ENCODE assay signal across 18 cellular contexts in the genomic region with DNA sequence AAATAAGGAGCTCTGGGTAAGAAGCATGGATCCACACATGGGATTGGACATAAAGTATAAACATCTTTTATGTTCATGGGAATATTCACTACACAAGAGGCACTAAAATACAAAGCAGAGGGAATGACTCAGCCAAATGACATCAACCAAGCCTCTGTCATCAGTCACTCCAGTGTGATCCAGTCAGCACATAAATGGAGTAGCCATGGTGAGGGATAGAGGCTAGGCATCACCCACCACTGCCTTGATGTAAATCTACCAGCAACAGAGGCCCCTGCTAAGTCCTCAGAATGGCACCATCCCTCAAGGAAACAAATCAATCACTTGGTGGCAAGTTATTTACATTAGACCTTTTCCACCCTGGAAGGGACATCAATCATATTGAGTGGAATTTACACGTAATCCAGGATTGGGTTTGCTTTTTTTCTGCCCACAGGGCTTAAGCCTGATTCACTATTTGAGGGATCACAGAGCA. TPM values are rescaled to one million over a fixed set of nuclear protein-coding genes. Genes with fewer than 3 reads are reported as not detected.
DNase-seq lines count a peak whose midpoint lies in the region; ATAC-seq and TF ChIP-seq lines count a peak whose summit lies in the region.
"Had no signal": no experiment of that assay in that cellular context is flagged by ENCODE, and none has a peak within 500 bp of the region (broad histone marks: within the 10 kb centered on the region; RNA-seq: fewer than 3 reads in every experiment).

No MANE protein-coding gene starts in this region.

- H3K4me3 ChIP-seq in fibroblast of pulmonary artery (replicated peaks; ENCODE audit: low read depth, low read length): no peak overlapping the region
- no peak overlapping the region for H3K4me3 ChIP-seq in lower lobe of right lung
- H3K4me3 ChIP-seq: colonic mucosa, esophagus muscularis mucosa, spleen had no signal

- DNase-seq in A172 (ENCODE audit: low spot score): peak; percentile 76
- peak; percentile 69 for DNase-seq in H4 (ENCODE audit: low spot score)
- peak; percentile 65 for DNase-seq in fibroblast of pulmonary artery (ENCODE audit: low read depth)
- DNase-seq in DMS 273 (lab: John Stamatoyannopoulos, UW; ENCODE audit: unreplicated experiment): no peak
- DNase-seq in NCI-H1694 (lab: John Stamatoyannopoulos, UW): no peak
- no peak for DNase-seq in lower lobe of right lung
- no peak for DNase-seq in MV-4-11 (lab: John Stamatoyannopoulos, UW)
- DNase-seq: activated CD4-positive, alpha-beta T cell treated with anti-CD3 and anti-CD28 coated beads for 1 hour; activated naive CD8-positive, alpha-beta T cell treated with anti-CD3 and anti-CD28 coated beads, Interleukin-2, amount 10 ng/mL, durations not matched to agents 7 days and 5 days; activated T-cell treated with anti-CD3 and anti-CD28 coated beads for 4 hours; colonic mucosa; DMS79; nucleus accumbens; spleen; substantia nigra; T-cell had no signal

- TF ChIP-seq CTCF in fibroblast of pulmonary artery (IDR thresholded peaks at IDR 0.05; ENCODE audit: low read length, missing control alignments) (no peak), lower lobe of right lung (IDR thresholded peaks at IDR 0.05) (no peak)

- ATAC-seq in SK-N-SH treated with all-trans-retinoic acid at 6 μM for 48 hours (peak; percentile 40; the same call in 1 of the 3 replicates), lower lobe of right lung (no peak)
- ATAC-seq: T-cell had no signal

- intact Hi-C loops in lower lobe of right lung (cut with DNase I): no loop called here

- no peaks in the 10 kb centered on the region for H3K9me3 ChIP-seq in lower lobe of right lung
- H3K9me3 ChIP-seq: colonic mucosa, esophagus muscularis mucosa, spleen had no signal

- no peak overlapping the region for H3K27ac ChIP-seq in lower lobe of right lung
- H3K27ac ChIP-seq: colonic mucosa, esophagus muscularis mucosa, spleen had no signal

- H3K36me3 ChIP-seq in lower lobe of right lung: no peaks in the 10 kb centered on the region
- H3K36me3 ChIP-seq: colonic mucosa, esophagus muscularis mucosa, spleen had no signal

- no peaks in the 10 kb centered on the region for H3K27me3 ChIP-seq in lower lobe of right lung (ENCODE audit: low read depth)
- H3K27me3 ChIP-seq: colonic mucosa, esophagus muscularis mucosa, spleen had no signal

- H3K4me1 ChIP-seq in lower lobe of right lung: no peaks in the 10 kb centered on the region
- H3K4me1 ChIP-seq: colonic mucosa, esophagus muscularis mucosa, spleen had no signal

TF ChIP-seq in SK-N-SH treated with all-trans-retinoic acid at 6 μM for 48 hours, 23 proteins besides CTCF, POLR2A, EP300 and RAD21:
- no peak for TF ChIP-seq TCF4 (CRISPR knock-in tag; IDR thresholded peaks at IDR 0.05; ENCODE audit: borderline replicate concordance)
- TF ChIP-seq ARNTL (CRISPR knock-in tag; IDR thresholded peaks at IDR 0.05; ENCODE audit: borderline replicate concordance, low read depth): no peak
- TF ChIP-seq PPARA (CRISPR knock-in tag; IDR thresholded peaks at IDR 0.05; ENCODE audit: borderline replicate concordance): no peak
- TF ChIP-seq GLIS3 (CRISPR knock-in tag; IDR thresholded peaks at IDR 0.05): no peak
- TF ChIP-seq, protein P1, sequence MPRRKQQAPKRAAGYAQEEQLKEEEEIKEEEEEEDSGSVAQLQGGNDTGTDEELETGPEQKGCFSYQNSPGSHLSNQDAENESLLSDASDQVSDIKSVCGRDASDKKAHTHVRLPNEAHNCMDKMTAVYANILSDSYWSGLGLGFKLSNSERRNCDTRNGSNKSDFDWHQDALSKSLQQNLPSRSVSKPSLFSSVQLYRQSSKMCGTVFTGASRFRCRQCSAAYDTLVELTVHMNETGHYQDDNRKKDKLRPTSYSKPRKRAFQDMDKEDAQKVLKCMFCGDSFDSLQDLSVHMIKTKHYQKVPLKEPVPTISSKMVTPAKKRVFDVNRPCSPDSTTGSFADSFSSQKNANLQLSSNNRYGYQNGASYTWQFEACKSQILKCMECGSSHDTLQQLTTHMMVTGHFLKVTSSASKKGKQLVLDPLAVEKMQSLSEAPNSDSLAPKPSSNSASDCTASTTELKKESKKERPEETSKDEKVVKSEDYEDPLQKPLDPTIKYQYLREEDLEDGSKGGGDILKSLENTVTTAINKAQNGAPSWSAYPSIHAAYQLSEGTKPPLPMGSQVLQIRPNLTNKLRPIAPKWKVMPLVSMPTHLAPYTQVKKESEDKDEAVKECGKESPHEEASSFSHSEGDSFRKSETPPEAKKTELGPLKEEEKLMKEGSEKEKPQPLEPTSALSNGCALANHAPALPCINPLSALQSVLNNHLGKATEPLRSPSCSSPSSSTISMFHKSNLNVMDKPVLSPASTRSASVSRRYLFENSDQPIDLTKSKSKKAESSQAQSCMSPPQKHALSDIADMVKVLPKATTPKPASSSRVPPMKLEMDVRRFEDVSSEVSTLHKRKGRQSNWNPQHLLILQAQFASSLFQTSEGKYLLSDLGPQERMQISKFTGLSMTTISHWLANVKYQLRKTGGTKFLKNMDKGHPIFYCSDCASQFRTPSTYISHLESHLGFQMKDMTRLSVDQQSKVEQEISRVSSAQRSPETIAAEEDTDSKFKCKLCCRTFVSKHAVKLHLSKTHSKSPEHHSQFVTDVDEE (CRISPR knock-in tag; IDR thresholded peaks at IDR 0.05): no peak
- TF ChIP-seq SNAI2 (CRISPR knock-in tag; IDR thresholded peaks at IDR 0.05): no peak
- TF ChIP-seq ZFP3 (CRISPR knock-in tag; IDR thresholded peaks at IDR 0.05): no peak
- TF ChIP-seq ZNF70 (CRISPR knock-in tag; IDR thresholded peaks at IDR 0.05): no peak

RNA-seq across cellular contexts. Expression of a gene that starts 27.3 kb away (rescaled TPM):
- total RNA-seq in A172 (2014; rRNA removed; shearing (Covaris generic)): 17.1 and 25.0 TPM in 2 replicates
- total RNA-seq in H4 (2014; rRNA removed; shearing (Covaris generic)): 0.75 and 8.9 TPM in 2 replicates
- 116 TPM for total RNA-seq in lower lobe of right lung
- total RNA-seq: activated naive CD8-positive, alpha-beta T cell treated with anti-CD3 and anti-CD28 coated beads, Interleukin-2, amount 10 ng/mL, durations not matched to agents 7 days and 5 days had no signal

RNA-seq across cellular contexts. Expression of a gene that starts 39.3 kb away (rescaled TPM):
- 151 and 207 TPM in 2 replicates for total RNA-seq in A172 (2014; rRNA removed; shearing (Covaris generic))
- total RNA-seq in H4 (2014; rRNA removed; shearing (Covaris generic)): 0.99 and 1.5 TPM in 2 replicates
- 3.2 TPM for total RNA-seq in lower lobe of right lung

Comparison
In these comparisons a context has a peak if more than half of its experiments do, and no peak if none do; other contexts are left out.
1. DNase-seq: peak in A172 (single experiment), H4 (single experiment) and fibroblast of pulmonary artery (single experiment); none in DMS 273 (single experiment), NCI-H1694 (single experiment), lower lobe of right lung (single experiment) and MV-4-11 (single experiment).
2. RNA of a gene that starts 39.3 kb away (total RNA-seq): 151 to 207 TPM in A172; 3.2 TPM in lower lobe of right lung (single experiment) and 0.99 to 1.5 TPM in H4; every median in the first group is over 10 times any median in the second.